In genomic region chr3:197749601-197750395, GRCh38 we compare ENCODE assay signal across 8 cellular contexts. TPM values are rescaled to one million over a fixed set of nuclear protein-coding genes. Genes with fewer than 3 reads are reported as not detected.
DNase-seq lines count a peak whose midpoint lies in the region; ATAC-seq and TF ChIP-seq lines count a peak whose summit lies in the region.

TSS of gene FYTTD1 (plus strand) at chr3:197749883. CDS start at chr3:197749972, 89 bp downstream.

- intact Hi-C loops in activated B cell treated with CpG ODN at 0.5 μM for 24 hours (cut with micrococcal nuclease), result loop anchor here (1.0 to 5.0 kb wide), 7 partner anchors 13 to 150 kb away; partner anchors contain the start of gene RUBCN

- peak within 1 kb of the TSS; percentile 97 for H3K4me3 Mint-ChIP-seq in activated B cell treated with CpG ODN at 0.5 μM for 24 hours

- no peak for TF ChIP-seq CTCF in activated B cell treated with CpG ODN at 0.5 μM for 24 hours (IDR thresholded peaks at IDR 0.05)

- H3K36me3 Mint-ChIP-seq in activated B cell treated with CpG ODN at 0.5 μM for 24 hours (ENCODE audit: low read depth), result peaks cover 13% of the 10 kb centered on the region

- CTCF ChIA-PET in activated B cell treated with CpG ODN at 0.5 μM for 24 hours (lab: Charles Lee), result interaction anchor here (0.8 to 1.6 kb wide), 8 partner anchors 13 to 78 kb away, joined by 3 to 5 read pairs (median 4); partner anchors contain the start of gene RUBCN

- H3K4me1 Mint-ChIP-seq in activated B cell treated with CpG ODN at 0.5 μM for 24 hours, result peaks cover 42% of the 10 kb centered on the region

- H3K27me3 Mint-ChIP-seq in activated B cell treated with CpG ODN at 0.5 μM for 24 hours, result no peaks in the 10 kb centered on the region

- peak within 1 kb of the TSS; percentile 94 for H3K27ac Mint-ChIP-seq in activated B cell treated with CpG ODN at 0.5 μM for 24 hours

- POLR2A ChIA-PET in activated B cell treated with CpG ODN at 0.5 μM for 24 hours (lab: Charles Lee), result interaction anchor here (0.7 to 3.9 kb wide), 14 partner anchors 8 to 76 kb away, joined by 3 to 61 read pairs (median 6); partner anchors contain the start of genes LRCH3 and RUBCN

- peak within 1 kb of the TSS; percentile 97 for H3K27ac ChIP-seq in caudate nucleus (ENCODE audit: low read depth, low read length)

- DNase-seq in AG08396 (ENCODE audit: low spot score) (peak; percentile 97), NCI-H345 (lab: John Stamatoyannopoulos, UW) (peak; percentile 95), activated B cell treated with CpG ODN at 0.5 μM for 24 hours (peak; percentile 95), caudate nucleus (lab: John Stamatoyannopoulos, UW) (peak in 60 of 61 donors; percentile 41 to 96 (median 88)), iris pigment epithelial cell (ENCODE audit: low read depth) (peak; percentile 83)
- DNase-seq in stimulated activated CD4-positive, alpha-beta T cell treated with anti-CD3 and anti-CD28 coated beads, Interleukin-12 subunit alpha, Interleukin-12 subunit beta, amount 100 ng/mL, for 24 hours (ENCODE audit: low read depth in 2 of 2), result peak; percentile 74 to 75

- H3K9me3 Mint-ChIP-seq in activated B cell treated with CpG ODN at 0.5 μM for 24 hours, result no peaks in the 10 kb centered on the region

- ATAC-seq in GM18909 (IDR thresholded peaks at IDR 0.05; ENCODE audit: poor library complexity, unreplicated experiment) (peak; percentile 80), HG03159 (IDR thresholded peaks at IDR 0.05; ENCODE audit: unreplicated experiment) (peak; percentile 65), activated B cell treated with CpG ODN at 0.5 μM for 24 hours (ENCODE audit: low read depth) (peak; percentile 91)

RNA-seq across cellular contexts. Expression of gene FYTTD1, which starts in this region (rescaled TPM):
- 78.6 and 84.2 TPM in 2 replicates for total RNA-seq in activated B cell treated with CpG ODN at 0.5 μM for 24 hours

Comparison
In these comparisons a context has a peak if more than half of its experiments do, and no peak if none do; other contexts are left out.
1. Peak in every context shown above with its lines: DNase-seq, ATAC-seq and H3K27ac ChIP-seq.